Comparison of ENCODE assay signal across 8 cellular contexts in the genomic region with DNA sequence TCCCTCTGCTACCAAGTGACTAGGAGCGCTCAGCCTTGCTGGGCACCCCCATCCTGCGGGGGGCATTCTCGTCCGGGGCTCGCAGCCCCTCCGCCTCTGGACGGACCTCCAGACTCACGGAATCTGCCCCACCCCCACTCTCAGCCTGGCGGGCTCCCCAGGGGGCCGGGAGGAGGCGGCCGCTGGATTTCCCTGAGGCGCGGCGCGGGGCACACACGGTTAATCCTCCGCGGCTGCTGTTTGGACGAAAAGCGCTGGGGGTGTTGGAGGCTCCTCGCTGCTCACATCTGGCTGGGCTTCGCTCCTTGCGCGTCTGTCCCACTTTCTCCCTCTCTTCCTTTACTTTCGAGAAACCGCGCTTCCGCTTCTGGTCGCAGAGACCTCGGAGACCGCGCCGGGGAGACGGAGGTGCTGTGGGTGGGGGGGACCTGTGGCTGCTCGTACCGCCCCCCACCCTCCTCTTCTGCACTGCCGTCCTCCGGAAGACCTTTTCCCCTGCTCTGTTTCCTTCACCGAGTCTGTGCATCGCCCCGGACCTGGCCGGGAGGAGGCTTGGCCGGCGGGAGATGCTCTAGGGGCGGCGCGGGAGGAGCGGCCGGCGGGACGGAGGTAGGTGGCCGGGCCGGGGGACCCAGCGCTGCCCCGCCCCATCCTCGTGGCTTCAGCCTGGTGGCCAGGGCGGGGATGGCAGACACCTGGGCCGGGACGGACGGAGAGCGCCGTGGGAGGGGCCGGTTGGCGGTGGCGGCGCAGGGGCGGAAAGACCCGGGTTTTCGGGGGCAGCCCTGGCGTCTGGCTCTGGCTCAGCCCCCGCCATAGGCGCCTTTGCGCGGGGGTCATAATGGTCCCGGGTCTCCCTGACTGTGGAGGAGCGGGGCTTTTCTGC. TPM values are rescaled to one million over a fixed set of nuclear protein-coding genes. Genes with fewer than 3 reads are reported as not detected.
DNase-seq lines count a peak whose midpoint lies in the region; ATAC-seq, FAIRE-seq and TF ChIP-seq lines count a peak whose summit lies in the region.

TSS of gene C1QTNF1 (plus strand) at position 284 of the 886 bp plus-strand sequence. CDS start 19,800 bp downstream, outside the sequence.

- H3K36me3 Mint-ChIP-seq in CD8-positive, alpha-beta T cell = no peaks in the 10 kb centered on the region

- H4K20me1 ChIP-seq in Karpas-422 (ENCODE audit: insufficient read depth, low read depth, low read length) = no peaks in the 10 kb centered on the region; the same call in 1 of the 2 replicates

- intact Hi-C loops in CD8-positive, alpha-beta T cell (cut with DNase I, micrococcal nuclease) = loop anchor here in 1 of 2 experiments (2.0 kb wide), 1 partner anchor 15 kb away; the partner anchor contains the start of gene CANT1
- intact Hi-C loops in Right ventricle myocardium inferior (cut with DNase I) (loop anchor here (2.0 to 5.0 kb wide), 2 partner anchors 23 to 368 kb away; no protein-coding TSS in a partner anchor), pancreas (cut with DNase I) (no loop called here)

- TF ChIP-seq CTCF in CD8-positive, alpha-beta T cell (IDR thresholded peaks at IDR 0.05) = peak; percentile 50
- peak in 3 of 4 donors; percentile 27 to 37 (median 35) for TF ChIP-seq CTCF in pancreas (IDR thresholded peaks at IDR 0.05)

- peaks cover 12% of the 10 kb centered on the region for H3K4me1 Mint-ChIP-seq in CD8-positive, alpha-beta T cell (ENCODE audit: low read depth)

- H3K4me1 ChIP-seq in CD8-positive, alpha-beta T cell (ENCODE audit: insufficient read depth, low read length) = peaks cover 8% of the 10 kb centered on the region
- H3K4me1 ChIP-seq in Karpas-422 (ENCODE audit: low read length) (no peaks in the 10 kb centered on the region), pancreas (peaks cover 9 to 37% (median 19%) of the 10 kb centered on the region in 3 donors)

- FAIRE-seq in pancreas (lab: Jason Lieb, UNC) = no peak

- peak within 1 kb of the TSS; percentile 15 for H3K4me2 ChIP-seq in Karpas-422 (ENCODE audit: low read depth, low read length, poor library complexity, severe bottlenecking)

- no peak within 1 kb of the TSS for H2AFZ ChIP-seq in Karpas-422 (ENCODE audit: low read length)

- no peaks in the 10 kb centered on the region for H3K9me3 Mint-ChIP-seq in CD8-positive, alpha-beta T cell

- no peaks in the 10 kb centered on the region for H3K27me3 ChIP-seq in CD8-positive, alpha-beta T cell (ENCODE audit: insufficient read depth, low read length)
- H3K27me3 ChIP-seq in Karpas-422 (ENCODE audit: low read length) (no peaks in the 10 kb centered on the region), pancreas (no peaks in the 10 kb centered on the region)

- H3K9ac ChIP-seq in Karpas-422 (ENCODE audit: low read length) = no peak within 1 kb of the TSS

- H3K27me3 Mint-ChIP-seq in CD8-positive, alpha-beta T cell (ENCODE audit: low read depth) = peaks cover 16% of the 10 kb centered on the region

- POLR2A ChIA-PET in CD8-positive, alpha-beta T cell (lab: Charles Lee) = no interaction called here

- H3K79me2 ChIP-seq in Karpas-422 (ENCODE audit: low read length) = no peaks in the 10 kb centered on the region

- no peaks in the 10 kb centered on the region for H3K9me3 ChIP-seq in CD8-positive, alpha-beta T cell (ENCODE audit: low read length)
- no peaks in the 10 kb centered on the region for H3K9me3 ChIP-seq in Karpas-422 (ENCODE audit: low read length)
- H3K9me3 ChIP-seq in pancreas = no peaks in the 10 kb centered on the region

- H3K4me3 Mint-ChIP-seq in CD8-positive, alpha-beta T cell = peak within 1 kb of the TSS; percentile 86

- H3K9me2 ChIP-seq in Karpas-422 (replicated peaks; ENCODE audit: insufficient read depth, low read length) = no peaks in the 10 kb centered on the region

- peak within 1 kb of the TSS; percentile 72 for H3K4me3 ChIP-seq in CD8-positive, alpha-beta T cell (ENCODE audit: low read depth, low read length)
- H3K4me3 ChIP-seq in Karpas-422 (ENCODE audit: low read length) = no peak within 1 kb of the TSS
- H3K4me3 ChIP-seq in pancreas = peak within 1 kb of the TSS; percentile 27 to 64 (median 42)

- peak in 5 of 7 experiments; percentile 19 to 57 (median 31) for DNase-seq in CD8-positive, alpha-beta T cell
- no peak for DNase-seq in Karpas-422
- peak; percentile 30 for DNase-seq in activated gamma-delta T cell (lab: John Stamatoyannopoulos, UW)
- peak; percentile 84 for DNase-seq in Right ventricle myocardium inferior (ENCODE audit: missing footprints)
- peak in 3 of 6 donors; percentile 66 to 74 (median 73) for DNase-seq in pancreas
- no peak for DNase-seq in NK-92 treated with Interleukin-12 subunit alpha and Interleukin-12 subunit beta, amount 100 ng/mL, for 24 hours (lab: John Stamatoyannopoulos, UW)

- CTCF ChIA-PET in CD8-positive, alpha-beta T cell (lab: Charles Lee) = no interaction called here

- H3K27ac Mint-ChIP-seq in CD8-positive, alpha-beta T cell = no peak within 1 kb of the TSS

- no peak within 1 kb of the TSS for H3K27ac ChIP-seq in CD8-positive, alpha-beta T cell (ENCODE audit: low read depth, low read length)
- no peak within 1 kb of the TSS for H3K27ac ChIP-seq in Karpas-422 (ENCODE audit: low read length)
- H3K27ac ChIP-seq in pancreas = peak within 1 kb of the TSS in 2 of 4 donors; percentile 57 to 58

- ATAC-seq in CD8-positive, alpha-beta T cell = peak; percentile 79
- ATAC-seq in Right ventricle myocardium inferior (peak; percentile 25), pancreas (peak; percentile 51 to 64 (median 60)), GM18502 (IDR thresholded peaks at IDR 0.05; ENCODE audit: poor library complexity, unreplicated experiment) (no peak), GM19035 (IDR thresholded peaks at IDR 0.05; ENCODE audit: unreplicated experiment) (no peak)

- no peaks in the 10 kb centered on the region for H3K36me3 ChIP-seq in CD8-positive, alpha-beta T cell (ENCODE audit: insufficient read depth, low read length)
- H3K36me3 ChIP-seq in Karpas-422 (ENCODE audit: insufficient read depth, low read length) = no peaks in the 10 kb centered on the region
- no peaks in the 10 kb centered on the region for H3K36me3 ChIP-seq in pancreas

- WGBS in pancreas, 2 donors = 3 to 4% methylated on average over 54 to 77 of the region's 77 CpGs

RNA-seq across cellular contexts. Expression of gene C1QTNF1, which starts in this region (rescaled TPM):
- under 1 TPM in 1 of 2 experiments, not detected in 1; 0.78 TPM for total RNA-seq in CD8-positive, alpha-beta T cell
- not detected in 2 replicates for total RNA-seq in Karpas-422 (2014; rRNA removed; shearing (Covaris generic); ENCODE audit: low replicate concordance)
- total RNA-seq in Right ventricle myocardium inferior = 240 TPM
- 10 to 100 TPM in 2 of 6 donors, 1 to 10 TPM in 4; 5.3 to 17.9 (median 6.7) TPM for total RNA-seq in pancreas
- 10 to 100 TPM in 1 of 2 donors, 1 to 10 TPM in 1; 9.4 to 31.2 TPM for polyA plus RNA-seq in pancreas

Comparison
In these comparisons a context has a peak if more than half of its experiments do, and no peak if none do; other contexts are left out.
1. RNA of gene C1QTNF1 (total RNA-seq): 240 TPM in Right ventricle myocardium inferior (single experiment); 5.3 to 17.9 TPM in pancreas, 0.78 TPM in CD8-positive, alpha-beta T cell and not detected in Karpas-422; every median in the first group is over 10 times any median in the second.
2. Peak in DNase-seq, ATAC-seq and H3K4me3 ChIP-seq in CD8-positive, alpha-beta T cell; RNA of the gene not detected or under 1 TPM.
3. ATAC-seq: peak in Right ventricle myocardium inferior (single experiment) and pancreas (4 of 4); none in GM18502 (single experiment) and GM19035 (single experiment).
4. DNase-seq: peak in activated gamma-delta T cell (single experiment) and Right ventricle myocardium inferior (single experiment); none in Karpas-422 (single experiment) and NK-92 treated with Interleukin-12 subunit alpha and Interleukin-12 subunit beta, amount 100 ng/mL, for 24 hours (single experiment).